Comparison of ENCODE assay signal across 8 cellular contexts in the genomic region with DNA sequence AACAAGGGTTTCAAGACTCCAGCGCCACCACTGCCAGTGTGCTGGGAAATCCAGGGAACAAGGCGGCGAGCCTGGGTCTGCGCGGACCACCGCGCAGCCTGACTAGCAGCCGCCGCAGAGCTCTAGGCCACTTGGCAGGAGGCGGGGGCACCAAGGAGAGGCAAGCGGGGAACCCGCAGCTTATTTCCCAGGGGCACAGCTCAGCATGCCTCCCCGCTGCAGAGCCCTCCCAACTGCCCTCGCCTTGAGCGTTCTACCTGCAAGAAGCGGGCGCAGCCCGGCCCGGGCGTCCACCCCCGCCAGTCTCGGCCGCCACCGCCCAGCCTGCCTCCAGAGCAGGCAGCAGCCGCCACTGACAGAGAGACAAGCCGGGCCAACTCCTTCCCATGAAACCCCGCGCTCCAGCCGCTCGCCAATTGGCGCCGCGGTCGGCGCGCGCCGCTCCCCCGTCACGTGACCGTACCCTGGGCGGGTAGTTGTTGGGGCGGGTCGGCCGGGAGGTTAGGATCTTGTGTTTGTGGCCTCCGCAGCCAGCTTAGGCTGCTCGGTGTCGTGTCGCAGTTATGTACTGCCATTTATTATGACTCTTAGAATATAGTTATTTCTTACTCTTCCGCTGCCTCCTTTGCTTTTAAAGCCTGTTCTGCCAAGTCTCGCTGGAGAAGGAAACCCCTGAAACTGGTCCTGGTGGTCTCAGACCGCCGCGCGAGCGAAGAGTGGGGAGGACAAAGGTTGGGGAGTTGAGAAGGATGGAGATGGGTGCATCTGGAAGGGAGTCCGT. TPM values are rescaled to one million over a fixed set of nuclear protein-coding genes. Genes with fewer than 3 reads are reported as not detected.
DNase-seq lines count a peak whose midpoint lies in the region; ATAC-seq and TF ChIP-seq lines count a peak whose summit lies in the region.

A gene with protein sequence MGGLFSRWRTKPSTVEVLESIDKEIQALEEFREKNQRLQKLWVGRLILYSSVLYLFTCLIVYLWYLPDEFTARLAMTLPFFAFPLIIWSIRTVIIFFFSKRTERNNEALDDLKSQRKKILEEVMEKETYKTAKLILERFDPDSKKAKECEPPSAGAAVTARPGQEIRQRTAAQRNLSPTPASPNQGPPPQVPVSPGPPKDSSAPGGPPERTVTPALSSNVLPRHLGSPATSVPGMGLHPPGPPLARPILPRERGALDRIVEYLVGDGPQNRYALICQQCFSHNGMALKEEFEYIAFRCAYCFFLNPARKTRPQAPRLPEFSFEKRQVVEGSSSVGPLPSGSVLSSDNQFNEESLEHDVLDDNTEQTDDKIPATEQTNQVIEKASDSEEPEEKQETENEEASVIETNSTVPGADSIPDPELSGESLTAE (minus strand): TSS at position 365 of the 781 bp plus-strand sequence. CDS start 6,683 bp downstream, outside the sequence.

- H3K27me3 ChIP-seq in left ventricle myocardium inferior (ENCODE audit: low read depth): no peaks in the 10 kb centered on the region
- no peaks in the 10 kb centered on the region for H3K27me3 ChIP-seq in prostate gland (replicated peaks; ENCODE audit: insufficient read depth)

- intact Hi-C loops in T-helper 1 cell treated with Interleukin-12 subunit alpha and Interleukin-12 subunit beta and Interleukin-4 antibody, amounts not matched to agents 30 ng/mL and 1 ng/mL, for 36 hours (cut with micrococcal nuclease): loop anchor here (1.0 to 10.0 kb wide), 17 partner anchors 9 to 1753 kb away; partner anchors contain the start of genes AGPS, ATF2, ATP5MC3 and GPR155
- intact Hi-C loops in left ventricle myocardium inferior (cut with micrococcal nuclease): no loop called here
- intact Hi-C loops in prostate gland (cut with DNase I): loop anchor here (5.0 kb wide), 1 partner anchor 75 kb away; no protein-coding TSS in a partner anchor

- 0% methylated on average over 57 of the region's 57 CpGs for WGBS in prostate gland
- WGBS in urinary bladder: under 1% methylated on average over 57 of the region's 57 CpGs

- DNase-seq in GM13976 (ENCODE audit: low spot score) (peak; percentile 95), NCI-H146 treated with DMSO at 0.1 percent for 48 hours (lab: John Stamatoyannopoulos, UW; ENCODE audit: unreplicated experiment) (peak; percentile 74), amniotic epithelial cell (ENCODE audit: low read depth) (peak; percentile 74), left ventricle myocardium inferior (peak; percentile 93), prostate gland (ENCODE audit: low spot score) (peak; percentile 92)

- TF ChIP-seq CTCF in GM13976 (IDR thresholded peaks at IDR 0.05; ENCODE audit: borderline replicate concordance, control extremely low read depth, extremely low read depth, insufficient read depth, missing control alignments): no peak
- no peak for TF ChIP-seq CTCF in left ventricle myocardium inferior (IDR thresholded peaks at IDR 0.05; ENCODE audit: borderline replicate concordance)
- TF ChIP-seq CTCF in prostate gland (IDR thresholded peaks at IDR 0.05): peak in 2 of 4 experiments; percentile 14 to 23

- H3K9me3 ChIP-seq in left ventricle myocardium inferior (replicated peaks) (no peaks in the 10 kb centered on the region), prostate gland (no peaks in the 10 kb centered on the region)

- H3K4me1 ChIP-seq in left ventricle myocardium inferior: peaks cover 60% of the 10 kb centered on the region
- peaks cover 8% of the 10 kb centered on the region for H3K4me1 ChIP-seq in prostate gland (replicated peaks)
- H3K4me1 ChIP-seq in urinary bladder (ENCODE audit: insufficient read depth): no peaks in the 10 kb centered on the region

- H3K27ac ChIP-seq in left ventricle myocardium inferior (replicated peaks) (peak within 1 kb of the TSS; percentile 96), prostate gland (peak within 1 kb of the TSS; percentile 73 to 82), urinary bladder (ENCODE audit: low read depth) (peak within 1 kb of the TSS; percentile 81)

- peak; percentile 92 for TF ChIP-seq POLR2A in prostate gland (IDR thresholded peaks at IDR 0.05)

- H3K36me3 ChIP-seq in left ventricle myocardium inferior (no peaks in the 10 kb centered on the region), prostate gland (no peaks in the 10 kb centered on the region), urinary bladder (ENCODE audit: insufficient read depth) (no peaks in the 10 kb centered on the region)

- H3K4me3 ChIP-seq in left ventricle myocardium inferior: peak within 1 kb of the TSS; percentile 94
- peak within 1 kb of the TSS; percentile 55 to 74 for H3K4me3 ChIP-seq in prostate gland
- H3K4me3 ChIP-seq in urinary bladder (ENCODE audit: low read depth, low read length): peak within 1 kb of the TSS; percentile 53

- peak; percentile 93 for ATAC-seq in HG02870 (IDR thresholded peaks at IDR 0.05; ENCODE audit: unreplicated experiment)

- in situ Hi-C loops in GM13976 (cut with MboI; ENCODE audit: low sequenced_read_pairs, unreplicated experiment): no loop called here

RNA-seq across cellular contexts. Expression of the gene that starts here (rescaled TPM):
- 34.9 and 35.6 TPM in 2 replicates for total RNA-seq in T-helper 1 cell treated with Interleukin-12 subunit alpha and Interleukin-12 subunit beta and Interleukin-4 antibody, amounts not matched to agents 30 ng/mL and 1 ng/mL, for 36 hours
- 42.3 TPM for total RNA-seq in left ventricle myocardium inferior
- total RNA-seq in prostate gland: 10 to 100 TPM; 19.7 to 21.9 TPM
- 93.1 TPM for total RNA-seq in urinary bladder
- polyA plus RNA-seq in urinary bladder: 9.4 TPM

Comparison
In these comparisons a context has a peak if more than half of its experiments do, and no peak if none do; other contexts are left out.
1. Peak in every context shown above with its lines: DNase-seq, ATAC-seq, H3K4me3 ChIP-seq and H3K27ac ChIP-seq.